1 cellular context compared by ENCODE assay signal in the genomic region with DNA sequence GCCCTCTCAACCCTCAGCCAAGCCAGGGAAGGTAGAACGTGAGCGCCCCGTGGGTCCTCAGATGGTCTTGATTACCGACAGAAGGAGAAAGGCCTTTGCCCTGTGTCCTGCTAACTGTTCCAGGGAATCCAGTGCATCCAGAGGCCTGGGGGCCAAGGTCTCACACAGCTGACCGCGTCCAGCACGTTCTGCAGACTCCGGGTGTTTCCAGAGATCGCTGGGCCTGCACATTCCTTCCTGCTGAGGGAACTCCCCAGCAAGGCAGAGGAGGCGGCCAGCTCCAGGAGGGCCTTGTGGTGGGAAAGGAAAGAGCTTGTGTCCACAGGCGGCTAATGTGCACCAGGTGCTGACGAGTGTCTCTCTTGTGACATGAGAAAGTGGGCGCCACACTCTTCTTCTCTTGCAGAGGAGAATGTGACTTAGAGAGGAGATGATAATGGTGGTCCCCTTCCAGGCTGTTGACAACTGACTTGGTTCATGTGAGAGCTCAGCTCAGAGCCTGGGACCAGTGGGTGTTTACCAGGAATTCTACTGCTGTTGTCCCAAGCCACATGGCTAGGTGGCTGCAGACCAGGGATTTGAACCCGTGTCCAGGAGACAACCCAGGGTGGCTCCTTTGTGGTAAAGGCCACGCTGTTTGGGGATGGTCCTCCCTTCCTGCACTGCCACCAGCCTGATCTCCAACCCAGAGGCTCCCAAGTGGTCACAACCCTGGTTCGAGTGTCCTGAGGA.
TF ChIP-seq lines count a peak whose summit lies in the region.

No MANE protein-coding gene starts in this region.

TF ChIP-seq in HepG2, 621 proteins besides CTCF, POLR2A, EP300 and RAD21 (continues in another document):
- peak; percentile 28 for TF ChIP-seq ZNF781 (CRISPR knock-in tag; IDR thresholded peaks at IDR 0.05; ENCODE audit: borderline replicate concordance, not compliant biosample characterization)
- TF ChIP-seq ZNF3 (CRISPR knock-in tag; IDR thresholded peaks at IDR 0.05), result no peak
- TF ChIP-seq, protein P1, sequence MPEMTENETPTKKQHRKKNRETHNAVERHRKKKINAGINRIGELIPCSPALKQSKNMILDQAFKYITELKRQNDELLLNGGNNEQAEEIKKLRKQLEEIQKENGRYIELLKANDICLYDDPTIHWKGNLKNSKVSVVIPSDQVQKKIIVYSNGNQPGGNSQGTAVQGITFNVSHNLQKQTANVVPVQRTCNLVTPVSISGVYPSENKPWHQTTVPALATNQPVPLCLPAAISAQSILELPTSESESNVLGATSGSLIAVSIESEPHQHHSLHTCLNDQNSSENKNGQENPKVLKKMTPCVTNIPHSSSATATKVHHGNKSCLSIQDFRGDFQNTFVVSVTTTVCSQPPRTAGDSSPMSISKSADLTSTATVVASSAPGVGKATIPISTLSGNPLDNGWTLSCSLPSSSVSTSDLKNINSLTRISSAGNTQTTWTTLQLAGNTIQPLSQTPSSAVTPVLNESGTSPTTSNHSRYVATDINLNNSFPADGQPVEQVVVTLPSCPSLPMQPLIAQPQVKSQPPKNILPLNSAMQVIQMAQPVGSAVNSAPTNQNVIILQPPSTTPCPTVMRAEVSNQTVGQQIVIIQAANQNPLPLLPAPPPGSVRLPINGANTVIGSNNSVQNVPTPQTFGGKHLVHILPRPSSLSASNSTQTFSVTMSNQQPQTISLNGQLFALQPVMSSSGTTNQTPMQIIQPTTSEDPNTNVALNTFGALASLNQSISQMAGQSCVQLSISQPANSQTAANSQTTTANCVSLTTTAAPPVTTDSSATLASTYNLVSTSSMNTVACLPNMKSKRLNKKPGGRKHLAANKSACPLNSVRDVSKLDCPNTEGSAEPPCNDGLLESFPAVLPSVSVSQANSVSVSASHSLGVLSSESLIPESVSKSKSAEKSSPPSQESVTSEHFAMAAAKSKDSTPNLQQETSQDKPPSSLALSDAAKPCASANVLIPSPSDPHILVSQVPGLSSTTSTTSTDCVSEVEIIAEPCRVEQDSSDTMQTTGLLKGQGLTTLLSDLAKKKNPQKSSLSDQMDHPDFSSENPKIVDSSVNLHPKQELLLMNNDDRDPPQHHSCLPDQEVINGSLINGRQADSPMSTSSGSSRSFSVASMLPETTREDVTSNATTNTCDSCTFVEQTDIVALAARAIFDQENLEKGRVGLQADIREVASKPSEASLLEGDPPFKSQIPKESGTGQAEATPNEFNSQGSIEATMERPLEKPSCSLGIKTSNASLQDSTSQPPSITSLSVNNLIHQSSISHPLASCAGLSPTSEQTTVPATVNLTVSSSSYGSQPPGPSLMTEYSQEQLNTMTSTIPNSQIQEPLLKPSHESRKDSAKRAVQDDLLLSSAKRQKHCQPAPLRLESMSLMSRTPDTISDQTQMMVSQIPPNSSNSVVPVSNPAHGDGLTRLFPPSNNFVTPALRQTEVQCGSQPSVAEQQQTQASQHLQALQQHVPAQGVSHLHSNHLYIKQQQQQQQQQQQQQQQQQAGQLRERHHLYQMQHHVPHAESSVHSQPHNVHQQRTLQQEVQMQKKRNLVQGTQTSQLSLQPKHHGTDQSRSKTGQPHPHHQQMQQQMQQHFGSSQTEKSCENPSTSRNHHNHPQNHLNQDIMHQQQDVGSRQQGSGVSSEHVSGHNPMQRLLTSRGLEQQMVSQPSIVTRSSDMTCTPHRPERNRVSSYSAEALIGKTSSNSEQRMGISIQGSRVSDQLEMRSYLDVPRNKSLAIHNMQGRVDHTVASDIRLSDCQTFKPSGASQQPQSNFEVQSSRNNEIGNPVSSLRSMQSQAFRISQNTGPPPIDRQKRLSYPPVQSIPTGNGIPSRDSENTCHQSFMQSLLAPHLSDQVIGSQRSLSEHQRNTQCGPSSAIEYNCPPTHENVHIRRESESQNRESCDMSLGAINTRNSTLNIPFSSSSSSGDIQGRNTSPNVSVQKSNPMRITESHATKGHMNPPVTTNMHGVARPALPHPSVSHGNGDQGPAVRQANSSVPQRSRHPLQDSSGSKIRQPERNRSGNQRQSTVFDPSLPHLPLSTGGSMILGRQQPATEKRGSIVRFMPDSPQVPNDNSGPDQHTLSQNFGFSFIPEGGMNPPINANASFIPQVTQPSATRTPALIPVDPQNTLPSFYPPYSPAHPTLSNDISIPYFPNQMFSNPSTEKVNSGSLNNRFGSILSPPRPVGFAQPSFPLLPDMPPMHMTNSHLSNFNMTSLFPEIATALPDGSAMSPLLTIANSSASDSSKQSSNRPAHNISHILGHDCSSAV (CRISPR knock-in tag; IDR thresholded peaks at IDR 0.05; ENCODE audit: borderline replicate concordance), result 0 out of 2 replicates have a peak, but pooled peaks have one; percentile 34
- TF ChIP-seq KDM6A (CRISPR knock-in tag; IDR thresholded peaks at IDR 0.05; ENCODE audit: low read depth), result no peak
- no peak for TF ChIP-seq CENPX (CRISPR knock-in tag; IDR thresholded peaks at IDR 0.05)
- TF ChIP-seq SP2 (CRISPR knock-in tag; IDR thresholded peaks at IDR 0.05), result no peak; the same call in 1 of the 2 replicates
- TF ChIP-seq ARNT (IDR thresholded peaks at IDR 0.05), result no peak
- TF ChIP-seq MZF1 (CRISPR knock-in tag; IDR thresholded peaks at IDR 0.05; ENCODE audit: borderline replicate concordance), result no peak
- peak; percentile 89; the same call in 1 of the 2 replicates for TF ChIP-seq ZNF616 (CRISPR knock-in tag; IDR thresholded peaks at IDR 0.05; ENCODE audit: low read depth)
- peak; percentile 84 for TF ChIP-seq BORCS8-MEF2B (CRISPR knock-in tag; IDR thresholded peaks at IDR 0.05)
- TF ChIP-seq, protein P2, sequence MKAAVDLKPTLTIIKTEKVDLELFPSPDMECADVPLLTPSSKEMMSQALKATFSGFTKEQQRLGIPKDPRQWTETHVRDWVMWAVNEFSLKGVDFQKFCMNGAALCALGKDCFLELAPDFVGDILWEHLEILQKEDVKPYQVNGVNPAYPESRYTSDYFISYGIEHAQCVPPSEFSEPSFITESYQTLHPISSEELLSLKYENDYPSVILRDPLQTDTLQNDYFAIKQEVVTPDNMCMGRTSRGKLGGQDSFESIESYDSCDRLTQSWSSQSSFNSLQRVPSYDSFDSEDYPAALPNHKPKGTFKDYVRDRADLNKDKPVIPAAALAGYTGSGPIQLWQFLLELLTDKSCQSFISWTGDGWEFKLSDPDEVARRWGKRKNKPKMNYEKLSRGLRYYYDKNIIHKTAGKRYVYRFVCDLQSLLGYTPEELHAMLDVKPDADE (CRISPR knock-in tag; IDR thresholded peaks at IDR 0.05), result no peak
- peak; percentile 74; the same call in 1 of the 2 replicates for TF ChIP-seq ZNF441 (CRISPR knock-in tag; IDR thresholded peaks at IDR 0.05; ENCODE audit: borderline replicate concordance)
- TF ChIP-seq HDAC2 (CRISPR knock-in tag; IDR thresholded peaks at IDR 0.05), result peak; percentile 96
- TF ChIP-seq, protein P3, sequence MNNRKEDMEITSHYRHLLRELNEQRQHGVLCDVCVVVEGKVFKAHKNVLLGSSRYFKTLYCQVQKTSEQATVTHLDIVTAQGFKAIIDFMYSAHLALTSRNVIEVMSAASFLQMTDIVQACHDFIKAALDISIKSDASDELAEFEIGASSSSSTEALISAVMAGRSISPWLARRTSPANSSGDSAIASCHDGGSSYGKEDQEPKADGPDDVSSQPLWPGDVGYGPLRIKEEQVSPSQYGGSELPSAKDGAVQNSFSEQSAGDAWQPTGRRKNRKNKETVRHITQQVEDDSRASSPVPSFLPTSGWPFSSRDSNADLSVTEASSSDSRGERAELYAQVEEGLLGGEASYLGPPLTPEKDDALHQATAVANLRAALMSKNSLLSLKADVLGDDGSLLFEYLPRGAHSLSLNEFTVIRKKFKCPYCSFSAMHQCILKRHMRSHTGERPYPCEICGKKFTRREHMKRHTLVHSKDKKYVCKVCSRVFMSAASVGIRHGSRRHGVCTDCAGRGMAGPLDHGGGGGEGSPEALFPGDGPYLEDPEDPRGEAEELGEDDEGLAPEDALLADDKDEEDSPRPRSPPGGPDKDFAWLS (CRISPR knock-in tag; IDR thresholded peaks at IDR 0.05; ENCODE audit: borderline replicate concordance), result 0 out of 2 replicates have a peak, but pooled peaks have one; percentile 28
- TF ChIP-seq, protein P4, sequence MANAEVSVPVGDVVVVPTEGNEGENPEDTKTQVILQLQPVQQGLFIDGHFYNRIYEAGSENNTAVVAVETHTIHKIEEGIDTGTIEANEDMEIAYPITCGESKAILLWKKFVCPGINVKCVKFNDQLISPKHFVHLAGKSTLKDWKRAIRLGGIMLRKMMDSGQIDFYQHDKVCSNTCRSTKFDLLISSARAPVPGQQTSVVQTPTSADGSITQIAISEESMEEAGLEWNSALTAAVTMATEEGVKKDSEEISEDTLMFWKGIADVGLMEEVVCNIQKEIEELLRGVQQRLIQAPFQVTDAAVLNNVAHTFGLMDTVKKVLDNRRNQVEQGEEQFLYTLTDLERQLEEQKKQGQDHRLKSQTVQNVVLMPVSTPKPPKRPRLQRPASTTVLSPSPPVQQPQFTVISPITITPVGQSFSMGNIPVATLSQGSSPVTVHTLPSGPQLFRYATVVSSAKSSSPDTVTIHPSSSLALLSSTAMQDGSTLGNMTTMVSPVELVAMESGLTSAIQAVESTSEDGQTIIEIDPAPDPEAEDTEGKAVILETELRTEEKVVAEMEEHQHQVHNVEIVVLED (CRISPR knock-in tag; IDR thresholded peaks at IDR 0.05; ENCODE audit: borderline replicate concordance), result peak; percentile 56; the same call in 1 of the 2 replicates
- TF ChIP-seq SOX5 (CRISPR knock-in tag; IDR thresholded peaks at IDR 0.05; ENCODE audit: borderline replicate concordance), result peak; percentile 83; the same call in 1 of the 2 replicates
- TF ChIP-seq RBFOX2 (IDR thresholded peaks at IDR 0.05; ENCODE audit: low read depth, low read length), result no peak
- peak; percentile 84 for TF ChIP-seq IRF2 (CRISPR knock-in tag; IDR thresholded peaks at IDR 0.05)
- TF ChIP-seq, protein P5, sequence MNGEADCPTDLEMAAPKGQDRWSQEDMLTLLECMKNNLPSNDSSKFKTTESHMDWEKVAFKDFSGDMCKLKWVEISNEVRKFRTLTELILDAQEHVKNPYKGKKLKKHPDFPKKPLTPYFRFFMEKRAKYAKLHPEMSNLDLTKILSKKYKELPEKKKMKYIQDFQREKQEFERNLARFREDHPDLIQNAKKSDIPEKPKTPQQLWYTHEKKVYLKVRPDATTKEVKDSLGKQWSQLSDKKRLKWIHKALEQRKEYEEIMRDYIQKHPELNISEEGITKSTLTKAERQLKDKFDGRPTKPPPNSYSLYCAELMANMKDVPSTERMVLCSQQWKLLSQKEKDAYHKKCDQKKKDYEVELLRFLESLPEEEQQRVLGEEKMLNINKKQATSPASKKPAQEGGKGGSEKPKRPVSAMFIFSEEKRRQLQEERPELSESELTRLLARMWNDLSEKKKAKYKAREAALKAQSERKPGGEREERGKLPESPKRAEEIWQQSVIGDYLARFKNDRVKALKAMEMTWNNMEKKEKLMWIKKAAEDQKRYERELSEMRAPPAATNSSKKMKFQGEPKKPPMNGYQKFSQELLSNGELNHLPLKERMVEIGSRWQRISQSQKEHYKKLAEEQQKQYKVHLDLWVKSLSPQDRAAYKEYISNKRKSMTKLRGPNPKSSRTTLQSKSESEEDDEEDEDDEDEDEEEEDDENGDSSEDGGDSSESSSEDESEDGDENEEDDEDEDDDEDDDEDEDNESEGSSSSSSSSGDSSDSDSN (CRISPR knock-in tag; IDR thresholded peaks at IDR 0.05), result peak; percentile 91
- TF ChIP-seq, protein P6, sequence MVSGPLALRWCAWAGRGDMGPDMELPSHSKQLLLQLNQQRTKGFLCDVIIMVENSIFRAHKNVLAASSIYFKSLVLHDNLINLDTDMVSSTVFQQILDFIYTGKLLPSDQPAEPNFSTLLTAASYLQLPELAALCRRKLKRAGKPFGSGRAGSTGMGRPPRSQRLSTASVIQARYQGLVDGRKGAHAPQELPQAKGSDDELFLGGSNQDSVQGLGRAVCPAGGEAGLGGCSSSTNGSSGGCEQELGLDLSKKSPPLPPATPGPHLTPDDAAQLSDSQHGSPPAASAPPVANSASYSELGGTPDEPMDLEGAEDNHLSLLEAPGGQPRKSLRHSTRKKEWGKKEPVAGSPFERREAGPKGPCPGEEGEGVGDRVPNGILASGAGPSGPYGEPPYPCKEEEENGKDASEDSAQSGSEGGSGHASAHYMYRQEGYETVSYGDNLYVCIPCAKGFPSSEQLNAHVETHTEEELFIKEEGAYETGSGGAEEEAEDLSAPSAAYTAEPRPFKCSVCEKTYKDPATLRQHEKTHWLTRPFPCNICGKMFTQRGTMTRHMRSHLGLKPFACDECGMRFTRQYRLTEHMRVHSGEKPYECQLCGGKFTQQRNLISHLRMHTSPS (CRISPR knock-in tag; IDR thresholded peaks at IDR 0.05; ENCODE audit: low read depth), result peak; percentile 89
- TF ChIP-seq, protein P7, sequence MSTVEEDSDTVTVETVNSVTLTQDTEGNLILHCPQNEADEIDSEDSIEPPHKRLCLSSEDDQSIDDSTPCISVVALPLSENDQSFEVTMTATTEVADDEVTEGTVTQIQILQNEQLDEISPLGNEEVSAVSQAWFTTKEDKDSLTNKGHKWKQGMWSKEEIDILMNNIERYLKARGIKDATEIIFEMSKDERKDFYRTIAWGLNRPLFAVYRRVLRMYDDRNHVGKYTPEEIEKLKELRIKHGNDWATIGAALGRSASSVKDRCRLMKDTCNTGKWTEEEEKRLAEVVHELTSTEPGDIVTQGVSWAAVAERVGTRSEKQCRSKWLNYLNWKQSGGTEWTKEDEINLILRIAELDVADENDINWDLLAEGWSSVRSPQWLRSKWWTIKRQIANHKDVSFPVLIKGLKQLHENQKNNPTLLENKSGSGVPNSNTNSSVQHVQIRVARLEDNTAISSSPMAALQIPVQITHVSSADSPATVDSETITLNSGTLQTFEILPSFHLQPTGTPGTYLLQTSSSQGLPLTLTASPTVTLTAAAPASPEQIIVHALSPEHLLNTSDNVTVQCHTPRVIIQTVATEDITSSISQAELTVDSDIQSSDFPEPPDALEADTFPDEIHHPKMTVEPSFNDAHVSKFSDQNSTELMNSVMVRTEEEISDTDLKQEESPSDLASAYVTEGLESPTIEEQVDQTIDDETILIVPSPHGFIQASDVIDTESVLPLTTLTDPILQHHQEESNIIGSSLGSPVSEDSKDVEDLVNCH (CRISPR knock-in tag; IDR thresholded peaks at IDR 0.05), result peak; percentile 75; the same call in 1 of the 2 replicates
- peak; percentile 64; the same call in 1 of the 2 replicates for TF ChIP-seq YEATS4 (CRISPR knock-in tag; IDR thresholded peaks at IDR 0.05; ENCODE audit: borderline replicate concordance)
- peak; percentile 85 for TF ChIP-seq PPARG (CRISPR knock-in tag; conservative IDR thresholded peaks at IDR 0.05)
- peak; percentile 80; the same call in 1 of the 2 replicates for TF ChIP-seq TBX2 (CRISPR knock-in tag; IDR thresholded peaks at IDR 0.05; ENCODE audit: borderline replicate concordance)
- TF ChIP-seq, protein P8, sequence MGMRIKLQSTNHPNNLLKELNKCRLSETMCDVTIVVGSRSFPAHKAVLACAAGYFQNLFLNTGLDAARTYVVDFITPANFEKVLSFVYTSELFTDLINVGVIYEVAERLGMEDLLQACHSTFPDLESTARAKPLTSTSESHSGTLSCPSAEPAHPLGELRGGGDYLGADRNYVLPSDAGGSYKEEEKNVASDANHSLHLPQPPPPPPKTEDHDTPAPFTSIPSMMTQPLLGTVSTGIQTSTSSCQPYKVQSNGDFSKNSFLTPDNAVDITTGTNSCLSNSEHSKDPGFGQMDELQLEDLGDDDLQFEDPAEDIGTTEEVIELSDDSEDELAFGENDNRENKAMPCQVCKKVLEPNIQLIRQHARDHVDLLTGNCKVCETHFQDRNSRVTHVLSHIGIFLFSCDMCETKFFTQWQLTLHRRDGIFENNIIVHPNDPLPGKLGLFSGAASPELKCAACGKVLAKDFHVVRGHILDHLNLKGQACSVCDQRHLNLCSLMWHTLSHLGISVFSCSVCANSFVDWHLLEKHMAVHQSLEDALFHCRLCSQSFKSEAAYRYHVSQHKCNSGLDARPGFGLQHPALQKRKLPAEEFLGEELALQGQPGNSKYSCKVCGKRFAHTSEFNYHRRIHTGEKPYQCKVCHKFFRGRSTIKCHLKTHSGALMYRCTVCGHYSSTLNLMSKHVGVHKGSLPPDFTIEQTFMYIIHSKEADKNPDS (CRISPR knock-in tag; IDR thresholded peaks at IDR 0.05), result no peak
